8 cellular contexts compared by ENCODE assay signal in the genomic region with DNA sequence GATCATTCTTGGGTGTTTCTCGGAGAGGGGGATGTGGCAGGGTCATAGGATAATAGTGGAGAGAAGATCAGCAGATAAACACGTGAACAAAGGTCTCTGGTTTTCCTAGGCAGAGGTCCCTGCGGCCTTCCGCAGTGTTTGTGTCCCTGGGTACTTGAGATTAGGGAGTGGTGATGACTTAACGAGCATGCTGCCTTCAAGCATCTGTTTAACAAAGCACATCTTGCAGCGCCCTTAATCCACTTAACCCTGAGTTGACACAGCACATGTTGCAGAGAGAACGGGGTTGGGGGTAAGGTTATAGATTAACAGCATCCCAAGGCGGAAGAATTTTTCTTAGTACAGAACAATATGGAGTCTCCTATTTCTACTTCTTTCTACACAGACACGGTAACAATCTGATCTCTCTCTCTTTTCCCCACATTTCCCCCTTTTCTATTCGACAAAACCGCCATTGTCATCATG. TPM values are rescaled to one million over a fixed set of nuclear protein-coding genes. Genes with fewer than 3 reads are reported as not detected.
A peak's percentile ranks its signal among the peaks of the same experiment; 100 is the strongest.
DNase-seq lines count a peak whose midpoint lies in the region; ATAC-seq and TF ChIP-seq lines count a peak whose summit lies in the region.
"Not testable (repeated sequence)": the region's sequence is repeated elsewhere in the genome, so short reads cannot be mapped to it uniquely, and the experiment has no call there.

No MANE protein-coding gene starts in this region.

- peaks cover 27% of the 10 kb centered on the region for H3K27me3 Mint-ChIP-seq in activated T-cell treated with anti-CD3 and anti-CD28 coated beads, Interleukin-2, amount 50 U/mL, for 24 hours
- not testable (repeated sequence) for H3K27me3 Mint-ChIP-seq in type B pancreatic cell

- DNase-seq in DMS53 (lab: John Stamatoyannopoulos, UW) = peak; percentile 70
- DNase-seq in NCI-H2029 (lab: John Stamatoyannopoulos, UW) = peak; percentile 23
- DNase-seq in activated T-cell treated with anti-CD3 and anti-CD28 coated beads, Interleukin-2, amount 50 U/mL, for 24 hours; dorsolateral prefrontal cortex; heart left ventricle; type B pancreatic cell (ENCODE audit: extremely low spot score, unreplicated experiment): not testable (repeated sequence)
- peak; percentile 38 for DNase-seq in mesenchymal stem cell

- H3K4me3 Mint-ChIP-seq in activated T-cell treated with anti-CD3 and anti-CD28 coated beads, Interleukin-2, amount 50 U/mL, for 24 hours = peak overlapping the region; percentile 44
- H3K4me3 Mint-ChIP-seq in type B pancreatic cell = peak overlapping the region; percentile 92

- not testable (repeated sequence) for TF ChIP-seq POLR2A in heart left ventricle (IDR thresholded peaks at IDR 0.05)

- H4K91ac ChIP-seq in mesenchymal stem cell (ENCODE audit: low read length) = not testable (repeated sequence)

- peaks cover 0 to 15% (median 12%) of the 10 kb centered on the region in 12 donors for H3K4me1 ChIP-seq in heart left ventricle
- not testable (repeated sequence) for H3K4me1 ChIP-seq in mesenchymal stem cell (ENCODE audit: control insufficient read depth, insufficient read depth, low read depth, low read length); rectal smooth muscle tissue (ENCODE audit: control insufficient read depth, insufficient read depth, low read length)

- peak overlapping the region; percentile 98 for H4K8ac ChIP-seq in mesenchymal stem cell (ENCODE audit: low read length)

- not testable (repeated sequence) for H3K36me3 ChIP-seq in heart left ventricle; mesenchymal stem cell (ENCODE audit: control insufficient read depth in 1 of 2, insufficient read depth in 2 of 2, low read depth in 1 of 2, low read length in 2 of 2); rectal smooth muscle tissue (ENCODE audit: control insufficient read depth, insufficient read depth, low read length)

- H3K27me3 ChIP-seq in dorsolateral prefrontal cortex; heart left ventricle; mesenchymal stem cell (ENCODE audit: control insufficient read depth in 1 of 2, insufficient read depth in 1 of 2, low read length in 2 of 2); rectal smooth muscle tissue (ENCODE audit: control insufficient read depth, insufficient read depth, low read length): not testable (repeated sequence)

- not testable (repeated sequence) for H3K9me3 Mint-ChIP-seq in activated T-cell treated with anti-CD3 and anti-CD28 coated beads, Interleukin-2, amount 50 U/mL, for 24 hours; type B pancreatic cell

- H2BK5ac ChIP-seq in mesenchymal stem cell (ENCODE audit: low read depth, low read length, poor library complexity, severe bottlenecking) = peak overlapping the region; percentile 92

- H2AFZ ChIP-seq in mesenchymal stem cell (ENCODE audit: low read depth, low read length) = not testable (repeated sequence)

- H3K4me1 Mint-ChIP-seq in activated T-cell treated with anti-CD3 and anti-CD28 coated beads, Interleukin-2, amount 50 U/mL, for 24 hours (ENCODE audit: low read depth) = not testable (repeated sequence)
- peaks cover 22% of the 10 kb centered on the region for H3K4me1 Mint-ChIP-seq in type B pancreatic cell (ENCODE audit: unreplicated experiment)

- H2BK120ac ChIP-seq in mesenchymal stem cell (ENCODE audit: low read depth, low read length) = not testable (repeated sequence)

- peak overlapping the region in 1 of 2 experiments; percentile 91 for H2BK12ac ChIP-seq in mesenchymal stem cell (ENCODE audit: low read length in 2 of 2)

- not testable (repeated sequence) for H3K14ac ChIP-seq in mesenchymal stem cell (ENCODE audit: low read length in 2 of 2)

- H3K79me1 ChIP-seq in mesenchymal stem cell (replicated peaks; ENCODE audit: low read length, poor library complexity, severe bottlenecking) = not testable (repeated sequence)

- not testable (repeated sequence) for H3K4ac ChIP-seq in mesenchymal stem cell (ENCODE audit: low read depth in 1 of 2, low read length in 2 of 2)

- ATAC-seq in heart left ventricle = peak in 1 of 4 donors; percentile 35

- 23 to 33% (median 26%) methylated on average over 11 of the region's 11 CpGs for WGBS in heart left ventricle, 4 donors
- 0% methylated on average over 9 of the region's 11 CpGs for WGBS in mesenchymal stem cell

- intact Hi-C loops in dorsolateral prefrontal cortex (cut with DNase I); heart left ventricle (cut with DNase I): not testable (repeated sequence)

- H3K4me2 ChIP-seq in mesenchymal stem cell (ENCODE audit: low read length, poor library complexity, severe bottlenecking) = peak overlapping the region; percentile 86

- not testable (repeated sequence) for H3K18ac ChIP-seq in mesenchymal stem cell (ENCODE audit: low read depth in 1 of 2, low read length in 2 of 2)

- not testable (repeated sequence) for H2AK5ac ChIP-seq in mesenchymal stem cell (ENCODE audit: low read length, severe bottlenecking)

- not testable (repeated sequence) for H2BK15ac ChIP-seq in mesenchymal stem cell (ENCODE audit: low read depth, poor library complexity, severe bottlenecking)

- H3K4me3 ChIP-seq in dorsolateral prefrontal cortex (peak overlapping the region; percentile 41 to 83 (median 65)), heart left ventricle (peak overlapping the region; percentile 34 to 72 (median 53)), mesenchymal stem cell (ENCODE audit: insufficient read depth in 1 of 2, low read depth in 1 of 2, low read length in 2 of 2) (peak overlapping the region; percentile 68 to 83), rectal smooth muscle tissue (ENCODE audit: low read length) (peak overlapping the region; percentile 83)

- not testable (repeated sequence) for H3K27ac Mint-ChIP-seq in activated T-cell treated with anti-CD3 and anti-CD28 coated beads, Interleukin-2, amount 50 U/mL, for 24 hours
- H3K27ac Mint-ChIP-seq in type B pancreatic cell = peak overlapping the region; percentile 84

- H3K36me3 Mint-ChIP-seq in activated T-cell treated with anti-CD3 and anti-CD28 coated beads, Interleukin-2, amount 50 U/mL, for 24 hours (ENCODE audit: low read depth); type B pancreatic cell: not testable (repeated sequence)

- H3K9ac ChIP-seq in mesenchymal stem cell (ENCODE audit: low read length) (peak overlapping the region; percentile 84), rectal smooth muscle tissue (ENCODE audit: low read length) (peak overlapping the region; percentile 62)

- H3K27ac ChIP-seq in dorsolateral prefrontal cortex (peak overlapping the region in 7 of 59 donors; percentile 6 to 72 (median 59)), heart left ventricle (peak overlapping the region in 1 of 12 donors; percentile 53), mesenchymal stem cell (ENCODE audit: low read length, poor library complexity, severe bottlenecking) (peak overlapping the region; percentile 49)
- H3K27ac ChIP-seq in rectal smooth muscle tissue (ENCODE audit: low read depth, low read length) = not testable (repeated sequence)

- peak overlapping the region in 1 of 2 experiments; percentile 96 for H3K23ac ChIP-seq in mesenchymal stem cell (ENCODE audit: low read length in 2 of 2)

- not testable (repeated sequence) for TF ChIP-seq CTCF in dorsolateral prefrontal cortex (IDR thresholded peaks at IDR 0.05 in 54 of 56, conservative IDR thresholded peaks at IDR 0.05 in 2 of 56; ENCODE audit: low read depth in 1 of 56, partially characterized antibody in 56 of 56); heart left ventricle (IDR thresholded peaks at IDR 0.05); type B pancreatic cell (conservative IDR thresholded peaks at IDR 0.05)

- not testable (repeated sequence) for H3K9me3 ChIP-seq in heart left ventricle; mesenchymal stem cell (ENCODE audit: control insufficient read depth, low read length)

RNA-seq across cellular contexts. Expression of a gene that starts 0.4 kb away (rescaled TPM):
- total RNA-seq in dorsolateral prefrontal cortex (1 to 10 TPM in 55 of 120 experiments, under 1 TPM in 58, not detected in 7; 0.20 to 4.0 (median 0.98) TPM), heart left ventricle (under 1 TPM in 2 of 9 donors, not detected in 7; 0.46 to 0.61 TPM), type B pancreatic cell (ENCODE audit: low replicate concordance) (0.93 and 1.6 TPM in 2 replicates)
- polyA plus RNA-seq in heart left ventricle = under 1 TPM; 0.10 to 0.19 TPM
- 0.07 TPM for polyA plus RNA-seq in mesenchymal stem cell (2013, experiment 1 of 2)
- polyA plus RNA-seq in mesenchymal stem cell (2013, experiment 2 of 2) = 0.08 TPM
